Comparison of ENCODE assay signal across 14 cellular contexts in genomic region chr4:175419120-175419774, GRCh38.
A peak's percentile ranks its signal among the peaks of the same experiment; 100 is the strongest.
DNase-seq lines count a peak whose midpoint lies in the region; ATAC-seq and TF ChIP-seq lines count a peak whose summit lies in the region.
"Had no signal": no experiment of that assay in that cellular context is flagged by ENCODE, and none has a peak within 500 bp of the region (broad histone marks: within the 10 kb centered on the region; RNA-seq: fewer than 3 reads in every experiment).

No MANE protein-coding gene starts in this region.

- no peak overlapping the region for H3K4me3 ChIP-seq in fibroblast of villous mesenchyme (ENCODE audit: low read depth, low read length)
- H3K4me3 ChIP-seq in tibial artery, result no peak overlapping the region
- H3K4me3 ChIP-seq in mucosa of descending colon, result no peak overlapping the region

- H3K4me1 ChIP-seq in tibial artery, result peaks cover 0 to 30% (median 0%) of the 10 kb centered on the region in 4 donors
- no peaks in the 10 kb centered on the region for H3K4me1 ChIP-seq in mucosa of descending colon (ENCODE audit: low read depth)

- ATAC-seq in mucosa of descending colon, result no peak
- ATAC-seq: activated CD8-positive, alpha-beta T cell treated with anti-CD3 and anti-CD28 coated beads for 36 hours; natural killer cell treated with Interleukin-12 subunit alpha and Interleukin-12 subunit beta and Interleukin-15 and Interleukin-18, amount 100 ng/mL, for 72 hours had no signal

- H3K9me3 ChIP-seq in tibial artery (peaks cover 0 to 10% (median under 1%) of the 10 kb centered on the region in 3 donors), mucosa of descending colon (peaks cover 22% of the 10 kb centered on the region)

- peak overlapping the region; percentile 67 to 83 for H3K27ac ChIP-seq in tibial artery
- H3K27ac ChIP-seq: 22Rv1 had no signal

- DNase-seq in NCI-H1417 (lab: John Stamatoyannopoulos, UW) (peak in 2 of 3 experiments; percentile 15 to 61), NCI-H1417 treated with DMSO at 0.1 percent for 48 hours (lab: John Stamatoyannopoulos, UW) (no peak), SW480 (ENCODE audit: low spot score) (peak; percentile 40), fibroblast of villous mesenchyme (ENCODE audit: low read depth) (peak; percentile 88), tibial artery (no peak), mucosa of descending colon (no peak), UCSD-AML1 (lab: John Stamatoyannopoulos, UW; ENCODE audit: unreplicated experiment) (no peak), NCI-H774 (lab: John Stamatoyannopoulos, UW) (no peak)
- DNase-seq: activated CD8-positive, alpha-beta T cell treated with anti-CD3 and anti-CD28 coated beads for 36 hours; head of caudate nucleus; NCI-H2107; stimulated activated CD4-positive, alpha-beta T cell treated with anti-CD3 and anti-CD28 coated beads, Interleukin-4, amount 100 ng/mL, for 24 hours had no signal

- intact Hi-C loops in tibial artery (cut with DNase I; ENCODE audit: low total_unique reads), result no loop called here
- intact Hi-C loops in mucosa of descending colon (cut with DNase I, micrococcal nuclease), result no loop called here

- H3K36me3 ChIP-seq in tibial artery (no peaks in the 10 kb centered on the region), mucosa of descending colon (ENCODE audit: low read depth) (no peaks in the 10 kb centered on the region)

- no peaks in the 10 kb centered on the region for H3K27me3 ChIP-seq in tibial artery

- TF ChIP-seq CTCF in fibroblast of villous mesenchyme (IDR thresholded peaks at IDR 0.05; ENCODE audit: insufficient read depth, low read depth, low read length), result no peak
- TF ChIP-seq CTCF in tibial artery (IDR thresholded peaks at IDR 0.05), result no peak
- TF ChIP-seq CTCF in mucosa of descending colon (IDR thresholded peaks at IDR 0.05), result no peak

Comparison
In these comparisons a context has a peak if more than half of its experiments do, and no peak if none do; other contexts are left out.
1. DNase-seq: peak in NCI-H1417 (2 of 3), SW480 (single experiment) and fibroblast of villous mesenchyme (single experiment); none in NCI-H1417 treated with DMSO at 0.1 percent for 48 hours (single experiment), tibial artery (0 of 2), mucosa of descending colon (0 of 3), UCSD-AML1 (single experiment) and NCI-H774 (single experiment).